33 cellular contexts compared by ENCODE assay signal in the genomic region with DNA sequence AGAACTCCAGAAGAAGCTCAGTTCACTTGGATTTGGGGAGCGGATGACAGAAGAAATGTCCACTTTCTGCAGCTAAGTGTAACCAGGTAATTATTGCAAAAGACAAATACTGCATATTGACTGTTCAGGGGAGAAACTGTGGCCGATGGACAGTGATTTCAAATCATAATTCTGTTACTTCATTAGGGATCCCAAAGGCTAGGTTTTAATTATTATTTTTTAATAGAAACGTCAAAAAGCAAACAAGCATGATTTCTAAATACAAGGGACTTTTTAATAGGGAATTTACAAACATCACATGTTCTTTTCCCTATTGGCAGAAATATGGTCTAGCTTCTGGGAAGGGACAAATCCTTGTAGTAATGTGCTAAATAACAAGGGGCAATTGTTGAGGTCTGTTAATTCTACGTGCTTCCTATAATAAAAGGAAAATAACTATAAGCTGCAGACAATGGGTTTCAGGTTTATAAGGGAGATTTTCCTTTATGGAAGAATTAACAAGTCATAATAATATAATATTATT. TPM values are rescaled to one million over a fixed set of nuclear protein-coding genes. Genes with fewer than 3 reads are reported as not detected.
A peak's percentile ranks its signal among the peaks of the same experiment; 100 is the strongest.
DNase-seq lines count a peak whose midpoint lies in the region; ATAC-seq, FAIRE-seq and TF ChIP-seq lines count a peak whose summit lies in the region.
"Had no signal": no experiment of that assay in that cellular context is flagged by ENCODE, and none has a peak within 500 bp of the region (broad histone marks: within the 10 kb centered on the region; RNA-seq: fewer than 3 reads in every experiment).

No MANE protein-coding gene starts in this region.

- H3K9me3 ChIP-seq in BLaER1 (no peaks in the 10 kb centered on the region), small intestine (ENCODE audit: control insufficient read depth, low read depth) (no peaks in the 10 kb centered on the region)
- H3K9me3 ChIP-seq: A549, SJSA1, thyroid gland, vagina had no signal

- H3K4me3 ChIP-seq in BLaER1 (no peak overlapping the region), small intestine (ENCODE audit: low read depth in 1 of 2, low read length in 2 of 2) (no peak overlapping the region)
- H3K4me3 ChIP-seq: A549, hepatocyte, K562, SJSA1, thyroid gland, vagina had no signal

- H3K4me1 Mint-ChIP-seq in activated B cell treated with CpG ODN at 0.5 μM for 24 hours, result peaks cover 68% of the 10 kb centered on the region

- H3K27me3 Mint-ChIP-seq in activated B cell treated with CpG ODN at 0.5 μM for 24 hours, result no peaks in the 10 kb centered on the region
- H3K27me3 Mint-ChIP-seq: activated naive CD4-positive, alpha-beta T cell treated with anti-CD3 and anti-CD28 coated beads, Interleukin-2, amount 10 ng/mL, durations not matched to agents 7 days and 5 days; CD8-positive, alpha-beta memory T cell; naive thymus-derived CD4-positive, alpha-beta T cell had no signal

- H3K4me2 ChIP-seq in BLaER1, result peak overlapping the region; percentile 10; the same call in 1 of the 2 replicates
- H3K4me2 ChIP-seq: A549, hepatocyte had no signal

- peaks cover 7% of the 10 kb centered on the region for H3K36me3 Mint-ChIP-seq in activated B cell treated with CpG ODN at 0.5 μM for 24 hours (ENCODE audit: low read depth)
- H3K36me3 Mint-ChIP-seq: CD8-positive, alpha-beta memory T cell had no signal

- H4K20me1 ChIP-seq in BLaER1, result no peaks in the 10 kb centered on the region

- CTCF ChIA-PET in activated B cell treated with CpG ODN at 0.5 μM for 24 hours (lab: Charles Lee), result interaction anchor here (1.4 to 2.3 kb wide), 2 partner anchors 15 to 86 kb away, joined by 7 to 9 read pairs; a partner anchor contains a TSS

- WGBS in small intestine, 3 donors, result 87 to 92% (median 89%) methylated on average over 4 of the region's 4 CpGs

- H3K27ac Mint-ChIP-seq in activated B cell treated with CpG ODN at 0.5 μM for 24 hours, result peak overlapping the region; percentile 80
- H3K27ac Mint-ChIP-seq: activated naive CD4-positive, alpha-beta T cell treated with anti-CD3 and anti-CD28 coated beads, Interleukin-2, amount 10 ng/mL, durations not matched to agents 7 days and 5 days; H9 had no signal

- no peak for ATAC-seq in activated B cell treated with CpG ODN at 0.5 μM for 24 hours (ENCODE audit: low read depth)
- peak; percentile 77 for ATAC-seq in left lobe of liver
- no peak for ATAC-seq in GM21529 (IDR thresholded peaks at IDR 0.05; ENCODE audit: unreplicated experiment)
- ATAC-seq in HG02763 (IDR thresholded peaks at IDR 0.05; ENCODE audit: unreplicated experiment), result no peak
- ATAC-seq in HG03571 (IDR thresholded peaks at IDR 0.05; ENCODE audit: unreplicated experiment), result no peak
- ATAC-seq: A549; K562; left colon; naive thymus-derived CD4-positive, alpha-beta T cell had no signal

- H3K27me3 ChIP-seq in BLaER1 (no peaks in the 10 kb centered on the region), small intestine (ENCODE audit: control insufficient read depth in 2 of 2, insufficient read depth in 2 of 2, low read length in 2 of 2) (no peaks in the 10 kb centered on the region)
- H3K27me3 ChIP-seq: hepatocyte, SJSA1, thyroid gland, vagina had no signal

- H3K27ac ChIP-seq in BLaER1, result no peak overlapping the region
- no peak overlapping the region for H3K27ac ChIP-seq in small intestine (ENCODE audit: low read depth in 1 of 2, low read length in 1 of 2)
- H3K27ac ChIP-seq: A549, hepatocyte, SJSA1, vagina had no signal

- intact Hi-C loops in activated B cell treated with CpG ODN at 0.5 μM for 24 hours (cut with micrococcal nuclease), result loop anchor here (1.0 kb wide), 1 partner anchor 7 kb away; no protein-coding TSS in a partner anchor

- H3K36me3 ChIP-seq in BLaER1, result no peaks in the 10 kb centered on the region
- no peaks in the 10 kb centered on the region for H3K36me3 ChIP-seq in small intestine (ENCODE audit: control insufficient read depth in 2 of 2, insufficient read depth in 2 of 2, low read length in 2 of 2)
- H3K36me3 ChIP-seq: SJSA1, thyroid gland, vagina had no signal

- peak overlapping the region; percentile 48 for H3K4me3 Mint-ChIP-seq in activated B cell treated with CpG ODN at 0.5 μM for 24 hours
- H3K4me3 Mint-ChIP-seq: activated naive CD4-positive, alpha-beta T cell treated with anti-CD3 and anti-CD28 coated beads, Interleukin-2, amount 10 ng/mL, durations not matched to agents 7 days and 5 days; CD8-positive, alpha-beta memory T cell; H9 had no signal

- no peaks in the 10 kb centered on the region for H3K9me3 Mint-ChIP-seq in activated B cell treated with CpG ODN at 0.5 μM for 24 hours
- H3K9me3 Mint-ChIP-seq: activated naive CD4-positive, alpha-beta T cell treated with anti-CD3 and anti-CD28 coated beads, Interleukin-2, amount 10 ng/mL, durations not matched to agents 7 days and 5 days; CD8-positive, alpha-beta memory T cell; H9; naive thymus-derived CD4-positive, alpha-beta T cell had no signal

- peak; percentile 33 for FAIRE-seq in small intestine (lab: Jason Lieb, UNC)
- FAIRE-seq: A549, colon, K562 had no signal

- DNase-seq in activated B cell treated with CpG ODN at 0.5 μM for 24 hours, result no peak
- DNase-seq in left lobe of liver (ENCODE audit: low spot score), result no peak
- no peak for DNase-seq in small intestine
- no peak for DNase-seq in COLO668 (lab: John Stamatoyannopoulos, UW; ENCODE audit: unreplicated experiment)
- DNase-seq: activated CD4-positive, alpha-beta T cell treated with anti-CD3 and anti-CD28 coated beads, Interleukin-2, amount 50 U/mL, for 4 hours; activated CD4-positive, CD25-positive, alpha-beta regulatory T cell; activated naive CD4-positive, alpha-beta T cell treated with anti-CD3 and anti-CD28 coated beads, Interleukin-2, amount 10 ng/mL, durations not matched to agents 7 days and 5 days; AML-193; amniotic stem cell; CD8-positive, alpha-beta memory T cell; effector memory CD4-positive, alpha-beta T cell; H9; left colon; naive thymus-derived CD4-positive, alpha-beta T cell; NCI-H1105 treated with DMSO at 0.1 percent for 48 hours; NCI-H2029 treated with DMSO at 0.1 percent for 48 hours; NCI-H69; occipital lobe; retina; stimulated activated CD4-positive, alpha-beta T cell treated with anti-CD3 and anti-CD28 coated beads, Interleukin-4, amount 100 ng/mL, for 24 hours; stimulated activated naive CD4-positive, alpha-beta T cell; T-helper 1 cell; thyroid gland had no signal

- no peak for TF ChIP-seq CTCF in activated B cell treated with CpG ODN at 0.5 μM for 24 hours (IDR thresholded peaks at IDR 0.05)

- POLR2A ChIA-PET in activated B cell treated with CpG ODN at 0.5 μM for 24 hours (lab: Charles Lee), result interaction anchor here (1.0 to 2.1 kb wide), 2 partner anchors 14 to 16 kb away, joined by 5 to 7 read pairs; a partner anchor contains a TSS

- H3K4me1 ChIP-seq in BLaER1 (peaks cover 33% of the 10 kb centered on the region), small intestine (ENCODE audit: control insufficient read depth in 2 of 2, insufficient read depth in 1 of 2, low read depth in 1 of 2, low read length in 1 of 2) (peaks cover 0 to 13% of the 10 kb centered on the region in 2 donors)

- H3K9ac ChIP-seq in BLaER1, result no peak overlapping the region

RNA-seq across cellular contexts. Expression of a gene that starts 15.5 kb away (rescaled TPM):
- total RNA-seq in activated B cell treated with CpG ODN at 0.5 μM for 24 hours, result 16.0 and 16.7 TPM in 2 replicates
- total RNA-seq in left lobe of liver, result 10.7 TPM
- polyA plus RNA-seq in small intestine, result 1 to 10 TPM; 2.0 to 4.6 (median 3.0) TPM
